ENCODE assay signal across 15 cellular contexts in genomic region chr3:189576486-189576885, GRCh38. TPM values are rescaled to one million over a fixed set of nuclear protein-coding genes. Genes with fewer than 3 reads are reported as not detected.
DNase-seq lines count a peak whose midpoint lies in the region; ATAC-seq, FAIRE-seq and TF ChIP-seq lines count a peak whose summit lies in the region.
"Had no signal": no experiment of that assay in that cellular context is flagged by ENCODE, and none has a peak within 500 bp of the region (broad histone marks: within the 10 kb centered on the region; RNA-seq: fewer than 3 reads in every experiment).

No MANE protein-coding gene starts in this region.

- no peaks in the 10 kb centered on the region for H3K27me3 Mint-ChIP-seq in activated naive CD4-positive, alpha-beta T cell treated with anti-CD3 and anti-CD28 coated beads, Interleukin-2, amount 50 U/mL, for 24 hours
- H3K27me3 Mint-ChIP-seq: CD4-positive, alpha-beta T cell had no signal

- TF ChIP-seq EP300 in K562 (IDR thresholded peaks at IDR 0.05; ENCODE audit: low read length): no peak

- H3K4me3 Mint-ChIP-seq in activated naive CD4-positive, alpha-beta T cell treated with anti-CD3 and anti-CD28 coated beads, Interleukin-2, amount 50 U/mL, for 24 hours: no peak overlapping the region
- H3K4me3 Mint-ChIP-seq: CD4-positive, alpha-beta T cell; GM23338; H9 had no signal

- no peaks in the 10 kb centered on the region for H3K9me1 ChIP-seq in K562 (ENCODE audit: control insufficient read depth, insufficient read depth, low read length)

- no peaks in the 10 kb centered on the region for H3K27me3 ChIP-seq in A673 (replicated peaks; ENCODE audit: insufficient read depth, low read depth, low read length, poor library complexity)
- no peaks in the 10 kb centered on the region for H3K27me3 ChIP-seq in K562 (ENCODE audit: control insufficient read depth in 2 of 2, insufficient read depth in 2 of 2, low read length in 2 of 2)

- H3K27ac ChIP-seq in A673 (ENCODE audit: low read depth, low read length, poor library complexity, severe bottlenecking): peak overlapping the region; percentile 27
- H3K27ac ChIP-seq in SK-N-MC: peak overlapping the region; percentile 93
- no peak overlapping the region for H3K27ac ChIP-seq in K562 (ENCODE audit: extremely low read depth, low read depth, low read length)
- H3K27ac ChIP-seq: C4-2B had no signal

- no peak for DNase-seq in activated naive CD4-positive, alpha-beta T cell treated with anti-CD3 and anti-CD28 coated beads, Interleukin-2, amount 50 U/mL, for 16 hours
- DNase-seq in A673 (ENCODE audit: low spot score) (no peak), SK-N-MC (ENCODE audit: low read depth, low spot score) (no peak), K562 (ENCODE audit: extremely low read depth in 1 of 4, low spot score in 3 of 4) (no peak), SHP77 (lab: John Stamatoyannopoulos, UW) (no peak), NCI-H2029 (lab: John Stamatoyannopoulos, UW) (no peak)
- DNase-seq: AML-193; CD4-positive, alpha-beta T cell; DMS79 treated with DMSO at 0.1 percent for 48 hours; GF-D8; H9 had no signal

- H3K9ac ChIP-seq in SK-N-MC (ENCODE audit: insufficient read length): peak overlapping the region; percentile 62
- no peak overlapping the region for H3K9ac ChIP-seq in K562 (ENCODE audit: insufficient read depth in 1 of 2, low read depth in 2 of 2, low read length in 2 of 2)

- BruUV-seq in A673 (replicated peaks; lab: Mats Ljungman, UMichigan) (no TSS peak), K562 (replicated peaks; lab: Mats Ljungman, UMichigan) (no TSS peak)

- POLR2A ChIA-PET in A673 (lab: Charles Lee; ENCODE audit: low non-redundant PET) (no interaction called here), K562 (lab: Yijun Ruan, JAX) (no interaction called here)

- no peak for ATAC-seq in K562
- ATAC-seq: GM23338 had no signal

- peaks cover 5% of the 10 kb centered on the region for H3K9me3 Mint-ChIP-seq in activated naive CD4-positive, alpha-beta T cell treated with anti-CD3 and anti-CD28 coated beads, Interleukin-2, amount 50 U/mL, for 24 hours
- H3K9me3 Mint-ChIP-seq: GM23338, H9 had no signal

- H3K9me3 ChIP-seq in A673 (ENCODE audit: low read depth, low read length, poor library complexity, severe bottlenecking) (no peaks in the 10 kb centered on the region), SK-N-MC (ENCODE audit: low read depth, low read length) (peaks cover 6% of the 10 kb centered on the region; the same call in 1 of the 2 replicates), K562 (replicated peaks; ENCODE audit: control insufficient read depth, insufficient read depth, low read depth, low read length) (no peaks in the 10 kb centered on the region)

- no peak for TF ChIP-seq RAD21 in K562 (CRISPR knock-in tag; conservative IDR thresholded peaks at IDR 0.05 in 1 of 2, IDR thresholded peaks at IDR 0.05 in 1 of 2)

- H2AFZ ChIP-seq in K562 (ENCODE audit: low read depth, low read length): no peak overlapping the region
- H2AFZ ChIP-seq: GM23338 had no signal

- H3K4me1 Mint-ChIP-seq in activated naive CD4-positive, alpha-beta T cell treated with anti-CD3 and anti-CD28 coated beads, Interleukin-2, amount 50 U/mL, for 24 hours: peaks cover 46% of the 10 kb centered on the region
- H3K4me1 Mint-ChIP-seq: GM23338, H9 had no signal

- 0% methylated on average over 1 of the region's 1 CpG for WGBS in K562 (ENCODE audit: insufficient coverage, low coverage, missing lambda C conversion rate)

- peaks cover 3% of the 10 kb centered on the region for H3K4me1 ChIP-seq in A673 (ENCODE audit: insufficient read depth, low read length, poor library complexity, severe bottlenecking)
- no peaks in the 10 kb centered on the region for H3K4me1 ChIP-seq in K562 (replicated peaks in 1 of 2; ENCODE audit: control insufficient read depth in 2 of 2, insufficient read depth in 2 of 2, low read length in 2 of 2)

- CTCF ChIA-PET in A673 (lab: Charles Lee) (no interaction called here), K562 (lab: Yijun Ruan, JAX; ENCODE audit: low intra/inter-chr PET ratio) (no interaction called here)

- TF ChIP-seq POLR2A in K562 (conservative IDR thresholded peaks at IDR 0.05): no peak

- no peaks in the 10 kb centered on the region for H3K79me2 ChIP-seq in K562 (ENCODE audit: control insufficient read depth, insufficient read depth, low read length)

- in situ Hi-C loops in K562 (cut with MboI): no loop called here

- H3K27ac Mint-ChIP-seq in activated naive CD4-positive, alpha-beta T cell treated with anti-CD3 and anti-CD28 coated beads, Interleukin-2, amount 50 U/mL, for 24 hours: peak overlapping the region; percentile 56
- H3K27ac Mint-ChIP-seq: CD4-positive, alpha-beta T cell; GM23338; H9 had no signal

- no peak overlapping the region for H3K4me2 ChIP-seq in K562 (ENCODE audit: insufficient read depth, low read length)
- H3K4me2 ChIP-seq: GM23338 had no signal

- no peaks in the 10 kb centered on the region for H4K20me1 ChIP-seq in K562 (replicated peaks; ENCODE audit: control insufficient read depth, insufficient read depth, low read length)

- H3K4me3 ChIP-seq in A673 (ENCODE audit: low read depth, low read length, poor library complexity, severe bottlenecking) (no peak overlapping the region), SK-N-MC (peak overlapping the region; percentile 9; the same call in 1 of the 2 replicates), K562 (no peak overlapping the region)
- H3K4me3 ChIP-seq: GM23338 had no signal

- FAIRE-seq in K562 (lab: Jason Lieb, UNC): no peak

- TF ChIP-seq CTCF in A673 (conservative IDR thresholded peaks at IDR 0.05; ENCODE audit: low read depth, low read length) (no peak), K562 (IDR thresholded peaks at IDR 0.05 in 2 of 3, conservative IDR thresholded peaks at IDR 0.05 in 1 of 3; ENCODE audit: insufficient read depth in 2 of 3, low read depth in 1 of 3, low read length in 3 of 3) (no peak)

- no peaks in the 10 kb centered on the region for H3K36me3 ChIP-seq in A673 (ENCODE audit: insufficient read depth, low read length, poor library complexity, severe bottlenecking)
- H3K36me3 ChIP-seq in SK-N-MC (ENCODE audit: insufficient read depth, low read length): peaks cover 7% of the 10 kb centered on the region; the same call in 1 of the 2 replicates
- no peaks in the 10 kb centered on the region for H3K36me3 ChIP-seq in K562 (ENCODE audit: control insufficient read depth, insufficient read depth, low read length)

- intact Hi-C loops in A673 (cut with micrococcal nuclease; ENCODE audit: unreplicated experiment): no loop called here
- intact Hi-C loops in K562 (cut with micrococcal nuclease): no loop called here

- no peaks in the 10 kb centered on the region for H3K36me3 Mint-ChIP-seq in activated naive CD4-positive, alpha-beta T cell treated with anti-CD3 and anti-CD28 coated beads, Interleukin-2, amount 50 U/mL, for 24 hours

TF ChIP-seq in K562, 482 proteins besides CTCF, POLR2A, EP300 and RAD21:
- no peak for TF ChIP-seq RCOR1 (IDR thresholded peaks at IDR 0.05; ENCODE audit: borderline replicate concordance in 1 of 2, low read depth in 2 of 2, low read length in 2 of 2)
- no peak for TF ChIP-seq ZNF586 (CRISPR knock-in tag; conservative IDR thresholded peaks at IDR 0.05)
- TF ChIP-seq MAFG (tag; conservative IDR thresholded peaks at IDR 0.05): peak; percentile 82
- TF ChIP-seq MAFK (IDR thresholded peaks at IDR 0.05; ENCODE audit: low read length): peak; percentile 98
- peak; percentile 85 for TF ChIP-seq ZNF316 (IDR thresholded peaks at IDR 0.05)
- TF ChIP-seq HDAC2 (IDR thresholded peaks at IDR 0.05): no peak
- peak; percentile 76 for TF ChIP-seq C11orf30 (IDR thresholded peaks at IDR 0.05; ENCODE audit: low read depth)
- no peak for TF ChIP-seq ZNF436 (CRISPR knock-in tag; IDR thresholded peaks at IDR 0.05)
- no peak for TF ChIP-seq ZNF512 (tag; IDR thresholded peaks at IDR 0.05)
- peak; percentile 95 for TF ChIP-seq MAFF (IDR thresholded peaks at IDR 0.05; ENCODE audit: low read length)

RNA-seq across cellular contexts. Expression of gene TP63, which starts 54.7 kb away (rescaled TPM):
- total RNA-seq in A673 (2021): 4.9 and 7.6 TPM in 2 replicates
- total RNA-seq in K562 (2011; cell fraction: chromatin; rRNA removed; ENCODE audit: low replicate concordance): 0.51 TPM in 1 of 2 replicates, not detected in the other
- 0.26 TPM in 1 of 2 replicates, not detected in the other for total RNA-seq in K562 (2011; cell fraction: nucleolus; rRNA removed)
- 0.29 and 0.31 TPM in 2 replicates for total RNA-seq in K562 (2011; cell fraction: nucleoplasm; rRNA removed)
- 0.50 and 0.82 TPM in 2 replicates for total RNA-seq in K562 (2014; rRNA removed)
- 0.73 and 0.84 TPM in 2 replicates for total RNA-seq in K562 (2014; rRNA removed; fragmentation: Illumina TruSeq; extraction: Trizol)
- 1.1 and 1.3 TPM in 2 replicates for total RNA-seq in K562 (2015; rRNA removed; fragmentation: Illumina TruSeq; extraction: Trizol)
- total RNA-seq in K562 (2021): 1.1 and 1.4 TPM in 2 replicates
- polyA plus RNA-seq in K562 (2011; rRNA removed): 0.08 and 0.32 TPM in 2 replicates
- polyA plus RNA-seq in K562 (2011; cell fraction: cytosol; rRNA removed): 0.07 and 0.64 TPM in 2 replicates
- polyA plus RNA-seq in K562 (2011; cell fraction: nucleus; rRNA removed): 0.08 and 0.46 TPM in 2 replicates
- polyA plus RNA-seq in K562 (2012): 0.89 and 1.3 TPM in 2 replicates
- polyA plus RNA-seq in K562 (2014; fragmentation: Illumina TruSeq; extraction: Trizol): 1.1 and 1.4 TPM in 2 replicates
- under 1 TPM; 0.37 to 0.42 TPM for polyA plus RNA-seq in K562 (2014; fragmentation: Nextera tagmentation; extraction: Ambion mirVana)
- 0.48 and 0.84 TPM in 2 replicates for polyA plus RNA-seq in K562 (2014; rRNA removed)
- 0.15 and 0.28 TPM in 2 replicates for polyA minus RNA-seq in K562 (2011; rRNA and poly(A)+ RNA removed)
- polyA minus RNA-seq in K562 (2011; cell fraction: cytosol; rRNA and poly(A)+ RNA removed): not detected in 2 replicates
- polyA minus RNA-seq in K562 (2011; cell fraction: nucleus; rRNA and poly(A)+ RNA removed): 0.11 and 0.27 TPM in 2 replicates
- total RNA-seq: GM23338, H9 had no signal
- polyA plus RNA-seq: BJ, GM23338 had no signal
